Comparison of ENCODE assay signal across 2 cellular contexts in genomic region chr11:71999360-71999759, GRCh38.
TF ChIP-seq lines count a peak whose summit lies in the region.

No MANE protein-coding gene starts in this region.

TF ChIP-seq in liver, 16 proteins besides CTCF, POLR2A, EP300 and RAD21 (continued from another document):
- TF ChIP-seq, protein P1, sequence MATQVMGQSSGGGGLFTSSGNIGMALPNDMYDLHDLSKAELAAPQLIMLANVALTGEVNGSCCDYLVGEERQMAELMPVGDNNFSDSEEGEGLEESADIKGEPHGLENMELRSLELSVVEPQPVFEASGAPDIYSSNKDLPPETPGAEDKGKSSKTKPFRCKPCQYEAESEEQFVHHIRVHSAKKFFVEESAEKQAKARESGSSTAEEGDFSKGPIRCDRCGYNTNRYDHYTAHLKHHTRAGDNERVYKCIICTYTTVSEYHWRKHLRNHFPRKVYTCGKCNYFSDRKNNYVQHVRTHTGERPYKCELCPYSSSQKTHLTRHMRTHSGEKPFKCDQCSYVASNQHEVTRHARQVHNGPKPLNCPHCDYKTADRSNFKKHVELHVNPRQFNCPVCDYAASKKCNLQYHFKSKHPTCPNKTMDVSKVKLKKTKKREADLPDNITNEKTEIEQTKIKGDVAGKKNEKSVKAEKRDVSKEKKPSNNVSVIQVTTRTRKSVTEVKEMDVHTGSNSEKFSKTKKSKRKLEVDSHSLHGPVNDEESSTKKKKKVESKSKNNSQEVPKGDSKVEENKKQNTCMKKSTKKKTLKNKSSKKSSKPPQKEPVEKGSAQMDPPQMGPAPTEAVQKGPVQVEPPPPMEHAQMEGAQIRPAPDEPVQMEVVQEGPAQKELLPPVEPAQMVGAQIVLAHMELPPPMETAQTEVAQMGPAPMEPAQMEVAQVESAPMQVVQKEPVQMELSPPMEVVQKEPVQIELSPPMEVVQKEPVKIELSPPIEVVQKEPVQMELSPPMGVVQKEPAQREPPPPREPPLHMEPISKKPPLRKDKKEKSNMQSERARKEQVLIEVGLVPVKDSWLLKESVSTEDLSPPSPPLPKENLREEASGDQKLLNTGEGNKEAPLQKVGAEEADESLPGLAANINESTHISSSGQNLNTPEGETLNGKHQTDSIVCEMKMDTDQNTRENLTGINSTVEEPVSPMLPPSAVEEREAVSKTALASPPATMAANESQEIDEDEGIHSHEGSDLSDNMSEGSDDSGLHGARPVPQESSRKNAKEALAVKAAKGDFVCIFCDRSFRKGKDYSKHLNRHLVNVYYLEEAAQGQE (IDR thresholded peaks at IDR 0.05) = peak; percentile 34
- TF ChIP-seq ZBTB33 (IDR thresholded peaks at IDR 0.05) (no peak), HNF4A (conservative IDR thresholded peaks at IDR 0.05) (peak; percentile 13), RXRA (IDR thresholded peaks at IDR 0.05) (peak in 1 of 2 donors; percentile 26), YY1 (IDR thresholded peaks at IDR 0.05) (no peak), SP1 (IDR thresholded peaks at IDR 0.05) (no peak), GABPA (IDR thresholded peaks at IDR 0.05 in 1 of 2, conservative IDR thresholded peaks at IDR 0.05 in 1 of 2) (no peak), JUND (IDR thresholded peaks at IDR 0.05) (no peak)

TF ChIP-seq in HepG2, 621 proteins besides CTCF, POLR2A, EP300 and RAD21 (continued from another document):
- TF ChIP-seq ELK4 (CRISPR knock-in tag; IDR thresholded peaks at IDR 0.05; ENCODE audit: borderline replicate concordance) (no peak), CBFB (CRISPR knock-in tag; IDR thresholded peaks at IDR 0.05) (no peak), AHR (CRISPR knock-in tag; IDR thresholded peaks at IDR 0.05) (no peak), ARID5B (CRISPR knock-in tag; IDR thresholded peaks at IDR 0.05) (no peak), MXD4 (CRISPR knock-in tag; IDR thresholded peaks at IDR 0.05) (no peak), BHLHE40 (IDR thresholded peaks at IDR 0.05; ENCODE audit: low read length) (no peak), ZNF441 (CRISPR knock-in tag; IDR thresholded peaks at IDR 0.05; ENCODE audit: borderline replicate concordance) (no peak), HIVEP1 (CRISPR knock-in tag; IDR thresholded peaks at IDR 0.05) (no peak), ZNF510 (CRISPR knock-in tag; IDR thresholded peaks at IDR 0.05; ENCODE audit: low read depth) (no peak), TBL1XR1 (IDR thresholded peaks at IDR 0.05; ENCODE audit: borderline replicate concordance, low read length, partially characterized antibody) (no peak), GRHL1 (CRISPR knock-in tag; conservative IDR thresholded peaks at IDR 0.05) (no peak), ZC3H4 (CRISPR knock-in tag; IDR thresholded peaks at IDR 0.05; ENCODE audit: borderline replicate concordance) (no peak), SMARCC2 (IDR thresholded peaks at IDR 0.05) (no peak), ZNF564 (CRISPR knock-in tag; IDR thresholded peaks at IDR 0.05) (no peak), AFF4 (CRISPR knock-in tag; IDR thresholded peaks at IDR 0.05) (no peak), GPN1 (CRISPR knock-in tag; IDR thresholded peaks at IDR 0.05; ENCODE audit: borderline replicate concordance) (no peak), ZNF337 (CRISPR knock-in tag; IDR thresholded peaks at IDR 0.05; ENCODE audit: borderline replicate concordance, low read depth) (no peak)
- TF ChIP-seq, protein P2, sequence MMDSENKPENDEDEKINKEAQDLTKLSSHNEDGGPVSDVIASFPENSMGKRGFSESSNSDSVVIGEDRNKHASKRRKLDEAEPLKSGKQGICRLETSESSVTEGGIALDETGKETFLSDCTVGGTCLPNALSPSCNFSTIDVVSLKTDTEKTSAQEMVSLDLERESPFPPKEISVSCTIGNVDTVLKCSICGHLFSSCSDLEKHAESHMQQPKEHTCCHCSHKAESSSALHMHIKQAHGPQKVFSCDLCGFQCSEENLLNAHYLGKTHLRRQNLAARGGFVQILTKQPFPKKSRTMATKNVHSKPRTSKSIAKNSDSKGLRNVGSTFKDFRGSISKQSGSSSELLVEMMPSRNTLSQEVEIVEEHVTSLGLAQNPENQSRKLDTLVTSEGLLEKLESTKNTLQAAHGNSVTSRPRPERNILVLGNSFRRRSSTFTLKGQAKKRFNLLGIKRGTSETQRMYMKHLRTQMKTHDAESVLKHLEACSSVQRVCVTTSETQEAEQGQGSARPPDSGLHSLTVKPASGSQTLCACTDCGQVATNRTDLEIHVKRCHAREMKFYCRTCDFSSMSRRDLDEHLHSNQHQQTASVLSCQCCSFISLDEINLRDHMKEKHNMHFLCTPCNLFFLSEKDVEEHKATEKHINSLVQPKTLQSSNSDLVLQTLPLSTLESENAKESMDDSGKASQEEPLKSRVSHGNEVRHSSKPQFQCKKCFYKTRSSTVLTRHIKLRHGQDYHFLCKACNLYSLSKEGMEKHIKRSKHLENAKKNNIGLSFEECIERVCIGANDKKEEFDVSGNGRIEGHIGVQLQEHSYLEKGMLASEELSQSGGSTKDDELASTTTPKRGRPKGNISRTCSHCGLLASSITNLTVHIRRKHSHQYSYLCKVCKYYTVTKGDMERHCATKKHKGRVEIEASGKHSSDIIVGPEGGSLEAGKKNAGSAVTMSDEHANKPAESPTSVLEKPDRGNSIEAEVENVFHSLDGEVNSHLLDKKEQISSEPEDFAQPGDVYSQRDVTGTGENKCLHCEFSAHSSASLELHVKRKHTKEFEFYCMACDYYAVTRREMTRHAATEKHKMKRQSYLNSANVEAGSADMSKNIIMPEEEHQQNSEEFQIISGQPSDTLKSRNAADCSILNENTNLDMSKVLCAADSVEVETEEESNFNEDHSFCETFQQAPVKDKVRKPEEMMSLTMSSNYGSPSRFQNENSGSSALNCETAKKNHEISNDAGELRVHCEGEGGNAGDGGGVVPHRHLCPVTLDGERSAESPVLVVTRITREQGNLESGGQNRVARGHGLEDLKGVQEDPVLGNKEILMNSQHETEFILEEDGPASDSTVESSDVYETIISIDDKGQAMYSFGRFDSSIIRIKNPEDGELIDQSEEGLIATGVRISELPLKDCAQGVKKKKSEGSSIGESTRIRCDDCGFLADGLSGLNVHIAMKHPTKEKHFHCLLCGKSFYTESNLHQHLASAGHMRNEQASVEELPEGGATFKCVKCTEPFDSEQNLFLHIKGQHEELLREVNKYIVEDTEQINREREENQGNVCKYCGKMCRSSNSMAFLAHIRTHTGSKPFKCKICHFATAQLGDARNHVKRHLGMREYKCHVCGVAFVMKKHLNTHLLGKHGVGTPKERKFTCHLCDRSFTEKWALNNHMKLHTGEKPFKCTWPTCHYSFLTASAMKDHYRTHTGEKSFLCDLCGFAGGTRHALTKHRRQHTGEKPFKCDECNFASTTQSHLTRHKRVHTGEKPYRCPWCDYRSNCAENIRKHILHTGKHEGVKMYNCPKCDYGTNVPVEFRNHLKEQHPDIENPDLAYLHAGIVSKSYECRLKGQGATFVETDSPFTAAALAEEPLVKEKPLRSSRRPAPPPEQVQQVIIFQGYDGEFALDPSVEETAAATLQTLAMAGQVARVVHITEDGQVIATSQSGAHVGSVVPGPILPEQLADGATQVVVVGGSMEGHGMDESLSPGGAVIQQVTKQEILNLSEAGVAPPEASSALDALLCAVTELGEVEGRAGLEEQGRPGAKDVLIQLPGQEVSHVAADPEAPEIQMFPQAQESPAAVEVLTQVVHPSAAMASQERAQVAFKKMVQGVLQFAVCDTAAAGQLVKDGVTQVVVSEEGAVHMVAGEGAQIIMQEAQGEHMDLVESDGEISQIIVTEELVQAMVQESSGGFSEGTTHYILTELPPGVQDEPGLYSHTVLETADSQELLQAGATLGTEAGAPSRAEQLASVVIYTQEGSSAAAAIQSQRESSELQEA (CRISPR knock-in tag; IDR thresholded peaks at IDR 0.05; ENCODE audit: not compliant biosample characterization) = no peak
